ENCODE assay signal across 1 cellular context in genomic region chr1:29230553-29231378, GRCh38.
TF ChIP-seq lines count a peak whose summit lies in the region.

MECR (minus strand) TSS chr1:29230934; CDS start chr1:29230906, 28 bp downstream.

TF ChIP-seq in HepG2, 621 proteins besides CTCF, POLR2A, EP300 and RAD21 (continued from another document and continues in another):
- TF ChIP-seq RFXAP (CRISPR knock-in tag; IDR thresholded peaks at IDR 0.05; ENCODE audit: borderline replicate concordance) (peak; percentile 77), FOXC1 (CRISPR knock-in tag; IDR thresholded peaks at IDR 0.05; ENCODE audit: borderline replicate concordance) (no peak), ZNF746 (CRISPR knock-in tag; IDR thresholded peaks at IDR 0.05) (no peak), TFAP4 (IDR thresholded peaks at IDR 0.05; ENCODE audit: borderline replicate concordance, low read depth) (peak; percentile 39; the same call in 1 of the 2 replicates), SYNCRIP (IDR thresholded peaks at IDR 0.05; ENCODE audit: insufficient read depth, low read depth, low read length) (no peak), NFATC3 (CRISPR knock-in tag; IDR thresholded peaks at IDR 0.05) (no peak; the same call in 1 of the 2 replicates), NONO (IDR thresholded peaks at IDR 0.05) (no peak), NONO (CRISPR knock-in tag; conservative IDR thresholded peaks at IDR 0.05) (peak; percentile 69; the same call in 1 of the 2 replicates), IRF1 (CRISPR knock-in tag; IDR thresholded peaks at IDR 0.05; ENCODE audit: low read depth) (no peak), UBTF (CRISPR knock-in tag; IDR thresholded peaks at IDR 0.05) (peak; percentile 43; the same call in 1 of the 2 replicates), SMAD3 (CRISPR knock-in tag; IDR thresholded peaks at IDR 0.05) (no peak), KLF9 (CRISPR knock-in tag; IDR thresholded peaks at IDR 0.05; ENCODE audit: low read depth) (0 out of 2 replicates have a peak, but pooled peaks have one; percentile 43), NFKBIZ (CRISPR knock-in tag; IDR thresholded peaks at IDR 0.05) (no peak), ZGPAT (CRISPR knock-in tag; IDR thresholded peaks at IDR 0.05) (peak; percentile 82), ZNF703 (CRISPR knock-in tag; IDR thresholded peaks at IDR 0.05; ENCODE audit: borderline replicate concordance) (no peak), ARID4A (CRISPR knock-in tag; IDR thresholded peaks at IDR 0.05; ENCODE audit: borderline replicate concordance) (peak; percentile 93; the same call in 1 of the 2 replicates), FOSL2 (CRISPR knock-in tag; IDR thresholded peaks at IDR 0.05) (no peak; the same call in 1 of the 2 replicates), ZNF383 (CRISPR knock-in tag; IDR thresholded peaks at IDR 0.05; ENCODE audit: borderline replicate concordance) (no peak), ZNF20 (CRISPR knock-in tag; IDR thresholded peaks at IDR 0.05) (no peak), ZNF766 (CRISPR knock-in tag; IDR thresholded peaks at IDR 0.05; ENCODE audit: borderline replicate concordance) (no peak), PCBP2 (optimal IDR thresholded peaks at IDR 0.05; ENCODE audit: low read depth, low read length, poor library complexity, severe bottlenecking) (no peak), SIX4 (CRISPR knock-in tag; IDR thresholded peaks at IDR 0.05) (peak; percentile 20; the same call in 1 of the 2 replicates), ATF1 (CRISPR knock-in tag; IDR thresholded peaks at IDR 0.05) (peak; percentile 98), MIER2 (CRISPR knock-in tag; IDR thresholded peaks at IDR 0.05) (no peak), REPIN1 (CRISPR knock-in tag; IDR thresholded peaks at IDR 0.05; ENCODE audit: borderline replicate concordance, low read depth) (peak; percentile 53; the same call in 1 of the 2 replicates), ZFAT (CRISPR knock-in tag; conservative IDR thresholded peaks at IDR 0.05) (no peak), ZNF788 (CRISPR knock-in tag; IDR thresholded peaks at IDR 0.05; ENCODE audit: borderline replicate concordance) (peak; percentile 69; the same call in 1 of the 2 replicates), JUNB (CRISPR knock-in tag; IDR thresholded peaks at IDR 0.05; ENCODE audit: borderline replicate concordance) (no peak), ZNF879 (CRISPR knock-in tag; IDR thresholded peaks at IDR 0.05) (no peak), ZNF530 (CRISPR knock-in tag; IDR thresholded peaks at IDR 0.05; ENCODE audit: low read depth) (no peak), LCORL (IDR thresholded peaks at IDR 0.05) (no peak), LCORL (CRISPR knock-in tag; IDR thresholded peaks at IDR 0.05) (no peak; the same call in 1 of the 2 replicates), DNMT1 (CRISPR knock-in tag; IDR thresholded peaks at IDR 0.05) (no peak), RERE (CRISPR knock-in tag; IDR thresholded peaks at IDR 0.05; ENCODE audit: low read depth) (no peak), MYPOP (CRISPR knock-in tag; IDR thresholded peaks at IDR 0.05) (no peak), SMARCC2 (IDR thresholded peaks at IDR 0.05) (no peak), ZBTB25 (CRISPR knock-in tag; IDR thresholded peaks at IDR 0.05) (peak; percentile 82), HIVEP1 (CRISPR knock-in tag; IDR thresholded peaks at IDR 0.05) (0 out of 2 replicates have a peak, but pooled peaks have one; percentile 32), NFYC (CRISPR knock-in tag; IDR thresholded peaks at IDR 0.05) (peak; percentile 51), SRSF4 (IDR thresholded peaks at IDR 0.05; ENCODE audit: low read depth, low read length, poor library complexity, severe bottlenecking) (no peak), ZNF549 (CRISPR knock-in tag; IDR thresholded peaks at IDR 0.05) (no peak), ZSCAN5A (CRISPR knock-in tag; IDR thresholded peaks at IDR 0.05; ENCODE audit: borderline replicate concordance) (0 out of 2 replicates have a peak, but pooled peaks have one; percentile 57), ZNF101 (CRISPR knock-in tag; IDR thresholded peaks at IDR 0.05; ENCODE audit: borderline replicate concordance, low read depth) (no peak), ATRX (CRISPR knock-in tag; IDR thresholded peaks at IDR 0.05; ENCODE audit: borderline replicate concordance) (no peak)
